In genomic region chr1:186568221-186568620, GRCh38 we compare ENCODE assay signal across 1 cellular context.
TF ChIP-seq lines count a peak whose summit lies in the region.

No MANE protein-coding gene starts in this region.

TF ChIP-seq in A549, 52 proteins besides CTCF, POLR2A, EP300 and RAD21:
- TF ChIP-seq PHF8 (IDR thresholded peaks at IDR 0.05; ENCODE audit: borderline replicate concordance, low read depth) (no peak), HEYL (CRISPR knock-in tag; IDR thresholded peaks at IDR 0.05) (no peak), HMGXB4 (CRISPR knock-in tag; IDR thresholded peaks at IDR 0.05; ENCODE audit: borderline replicate concordance) (no peak), SMC3 (IDR thresholded peaks at IDR 0.05) (no peak), HES2 (IDR thresholded peaks at IDR 0.05) (no peak), MAX (IDR thresholded peaks at IDR 0.05) (no peak), JUNB (IDR thresholded peaks at IDR 0.05) (no peak)
TF ChIP-seq in A549: peak in this region for 0.
